Comparison of ENCODE assay signal across 1 cellular context in the genomic region with DNA sequence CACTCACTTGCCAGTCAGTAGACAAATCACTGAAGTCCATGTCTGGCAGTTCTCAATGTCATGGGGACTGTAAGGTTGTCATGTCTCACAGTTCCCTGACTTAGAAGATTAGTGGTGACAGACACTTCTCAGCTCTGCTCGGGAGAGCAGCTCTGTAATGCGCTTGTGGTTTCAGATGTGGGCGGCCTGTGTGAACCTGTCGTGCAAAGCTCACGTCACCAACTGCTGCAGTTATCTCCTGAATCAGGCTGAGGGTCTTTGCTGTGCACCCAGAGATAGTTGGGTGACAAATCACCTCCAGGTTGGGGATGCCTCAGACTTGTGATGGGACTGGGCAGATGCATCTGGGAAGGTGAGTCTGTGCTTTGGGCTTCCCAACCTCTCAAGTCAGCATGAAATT.
A peak's percentile ranks its signal among the peaks of the same experiment; 100 is the strongest.
TF ChIP-seq lines count a peak whose summit lies in the region.

A gene with protein sequence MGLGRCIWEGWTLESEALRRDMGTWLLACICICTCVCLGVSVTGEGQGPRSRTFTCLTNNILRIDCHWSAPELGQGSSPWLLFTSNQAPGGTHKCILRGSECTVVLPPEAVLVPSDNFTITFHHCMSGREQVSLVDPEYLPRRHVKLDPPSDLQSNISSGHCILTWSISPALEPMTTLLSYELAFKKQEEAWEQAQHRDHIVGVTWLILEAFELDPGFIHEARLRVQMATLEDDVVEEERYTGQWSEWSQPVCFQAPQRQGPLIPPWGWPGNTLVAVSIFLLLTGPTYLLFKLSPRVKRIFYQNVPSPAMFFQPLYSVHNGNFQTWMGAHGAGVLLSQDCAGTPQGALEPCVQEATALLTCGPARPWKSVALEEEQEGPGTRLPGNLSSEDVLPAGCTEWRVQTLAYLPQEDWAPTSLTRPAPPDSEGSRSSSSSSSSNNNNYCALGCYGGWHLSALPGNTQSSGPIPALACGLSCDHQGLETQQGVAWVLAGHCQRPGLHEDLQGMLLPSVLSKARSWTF (plus strand): TSS at position 261 of the 400 bp plus-strand sequence. CDS start 64 bp downstream, at position 325.

TF ChIP-seq in K562, 482 proteins besides CTCF, POLR2A, EP300 and RAD21 (continued from another document and continues in another):
- TF ChIP-seq, protein P1, sequence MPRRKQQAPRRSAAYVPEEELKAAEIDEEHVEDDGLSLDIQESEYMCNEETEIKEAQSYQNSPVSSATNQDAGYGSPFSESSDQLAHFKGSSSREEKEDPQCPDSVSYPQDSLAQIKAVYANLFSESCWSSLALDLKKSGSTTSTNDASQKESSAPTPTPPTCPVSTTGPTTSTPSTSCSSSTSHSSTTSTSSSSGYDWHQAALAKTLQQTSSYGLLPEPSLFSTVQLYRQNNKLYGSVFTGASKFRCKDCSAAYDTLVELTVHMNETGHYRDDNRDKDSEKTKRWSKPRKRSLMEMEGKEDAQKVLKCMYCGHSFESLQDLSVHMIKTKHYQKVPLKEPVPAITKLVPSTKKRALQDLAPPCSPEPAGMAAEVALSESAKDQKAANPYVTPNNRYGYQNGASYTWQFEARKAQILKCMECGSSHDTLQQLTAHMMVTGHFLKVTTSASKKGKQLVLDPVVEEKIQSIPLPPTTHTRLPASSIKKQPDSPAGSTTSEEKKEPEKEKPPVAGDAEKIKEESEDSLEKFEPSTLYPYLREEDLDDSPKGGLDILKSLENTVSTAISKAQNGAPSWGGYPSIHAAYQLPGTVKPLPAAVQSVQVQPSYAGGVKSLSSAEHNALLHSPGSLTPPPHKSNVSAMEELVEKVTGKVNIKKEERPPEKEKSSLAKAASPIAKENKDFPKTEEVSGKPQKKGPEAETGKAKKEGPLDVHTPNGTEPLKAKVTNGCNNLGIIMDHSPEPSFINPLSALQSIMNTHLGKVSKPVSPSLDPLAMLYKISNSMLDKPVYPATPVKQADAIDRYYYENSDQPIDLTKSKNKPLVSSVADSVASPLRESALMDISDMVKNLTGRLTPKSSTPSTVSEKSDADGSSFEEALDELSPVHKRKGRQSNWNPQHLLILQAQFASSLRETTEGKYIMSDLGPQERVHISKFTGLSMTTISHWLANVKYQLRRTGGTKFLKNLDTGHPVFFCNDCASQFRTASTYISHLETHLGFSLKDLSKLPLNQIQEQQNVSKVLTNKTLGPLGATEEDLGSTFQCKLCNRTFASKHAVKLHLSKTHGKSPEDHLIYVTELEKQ (CRISPR knock-in tag; IDR thresholded peaks at IDR 0.05), result no peak
- TF ChIP-seq, protein P2, sequence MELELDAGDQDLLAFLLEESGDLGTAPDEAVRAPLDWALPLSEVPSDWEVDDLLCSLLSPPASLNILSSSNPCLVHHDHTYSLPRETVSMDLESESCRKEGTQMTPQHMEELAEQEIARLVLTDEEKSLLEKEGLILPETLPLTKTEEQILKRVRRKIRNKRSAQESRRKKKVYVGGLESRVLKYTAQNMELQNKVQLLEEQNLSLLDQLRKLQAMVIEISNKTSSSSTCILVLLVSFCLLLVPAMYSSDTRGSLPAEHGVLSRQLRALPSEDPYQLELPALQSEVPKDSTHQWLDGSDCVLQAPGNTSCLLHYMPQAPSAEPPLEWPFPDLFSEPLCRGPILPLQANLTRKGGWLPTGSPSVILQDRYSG (tag; conservative IDR thresholded peaks at IDR 0.05; ENCODE audit: low read depth), result no peak
- TF ChIP-seq NFIC (IDR thresholded peaks at IDR 0.05) (no peak), SMARCE1 (IDR thresholded peaks at IDR 0.05) (peak; percentile 22; the same call in 1 of the 2 replicates), PCBP2 (IDR thresholded peaks at IDR 0.05; ENCODE audit: low read depth, low read length, poor library complexity, severe bottlenecking) (no peak), ARID1B (IDR thresholded peaks at IDR 0.05) (peak; percentile 58), CHCHD3 (CRISPR knock-in tag; IDR thresholded peaks at IDR 0.05) (no peak), COPS2 (conservative IDR thresholded peaks at IDR 0.05) (no peak), SRSF9 (IDR thresholded peaks at IDR 0.05; ENCODE audit: borderline replicate concordance, low read depth, low read length) (no peak), CSDE1 (IDR thresholded peaks at IDR 0.05) (no peak), ZNF12 (CRISPR knock-in tag; IDR thresholded peaks at IDR 0.05) (no peak), RB1 (IDR thresholded peaks at IDR 0.05; ENCODE audit: low read depth) (no peak), PCBP1 (IDR thresholded peaks at IDR 0.05; ENCODE audit: low read depth, low read length, poor library complexity, severe bottlenecking) (no peak), NCOA1 (IDR thresholded peaks at IDR 0.05; ENCODE audit: low read depth) (no peak), NCOR1 (IDR thresholded peaks at IDR 0.05) (peak; percentile 37), BRD9 (IDR thresholded peaks at IDR 0.05; ENCODE audit: low read depth, partially characterized antibody) (no peak), FOXK2 (conservative IDR thresholded peaks at IDR 0.05 in 1 of 2, IDR thresholded peaks at IDR 0.05 in 1 of 2; ENCODE audit: low read depth in 2 of 2) (no peak), NR4A1 (CRISPR knock-in tag; IDR thresholded peaks at IDR 0.05) (no peak), NR4A1 (tag; IDR thresholded peaks at IDR 0.05) (no peak), BRCA1 (IDR thresholded peaks at IDR 0.05) (no peak), BRCA1 (CRISPR knock-in tag; IDR thresholded peaks at IDR 0.05) (no peak), CREB1 (IDR thresholded peaks at IDR 0.05) (peak; percentile 41; the same call in 1 of the 2 replicates), CREB1 (CRISPR knock-in tag; IDR thresholded peaks at IDR 0.05) (no peak), ELF4 (CRISPR knock-in tag; IDR thresholded peaks at IDR 0.05) (no peak), ZNF707 (CRISPR knock-in tag; conservative IDR thresholded peaks at IDR 0.05) (no peak), KDM2B (CRISPR knock-in tag; IDR thresholded peaks at IDR 0.05) (no peak), ZNF274 (IDR thresholded peaks at IDR 0.05; ENCODE audit: borderline replicate concordance, low read depth, low read length) (no peak), NR2C2 (CRISPR knock-in tag; IDR thresholded peaks at IDR 0.05) (no peak), NR2C2 (tag; IDR thresholded peaks at IDR 0.05) (no peak; the same call in 1 of the 2 replicates), ZBTB7A (IDR thresholded peaks at IDR 0.05; ENCODE audit: borderline replicate concordance, control insufficient read depth, low read depth, low read length) (peak; percentile 72; the same call in 1 of the 2 replicates), TCF3 (CRISPR knock-in tag; IDR thresholded peaks at IDR 0.05) (peak; percentile 60), KDM4B (IDR thresholded peaks at IDR 0.05; ENCODE audit: borderline replicate concordance in 2 of 2, low read depth in 1 of 2) (peak in 1 of 2 experiments; percentile 45; a peak in 1 of 4 replicates), ZNF586 (CRISPR knock-in tag; conservative IDR thresholded peaks at IDR 0.05) (no peak), PHF21A (IDR thresholded peaks at IDR 0.05; ENCODE audit: borderline replicate concordance, low read depth) (no peak)
- TF ChIP-seq, protein P3, sequence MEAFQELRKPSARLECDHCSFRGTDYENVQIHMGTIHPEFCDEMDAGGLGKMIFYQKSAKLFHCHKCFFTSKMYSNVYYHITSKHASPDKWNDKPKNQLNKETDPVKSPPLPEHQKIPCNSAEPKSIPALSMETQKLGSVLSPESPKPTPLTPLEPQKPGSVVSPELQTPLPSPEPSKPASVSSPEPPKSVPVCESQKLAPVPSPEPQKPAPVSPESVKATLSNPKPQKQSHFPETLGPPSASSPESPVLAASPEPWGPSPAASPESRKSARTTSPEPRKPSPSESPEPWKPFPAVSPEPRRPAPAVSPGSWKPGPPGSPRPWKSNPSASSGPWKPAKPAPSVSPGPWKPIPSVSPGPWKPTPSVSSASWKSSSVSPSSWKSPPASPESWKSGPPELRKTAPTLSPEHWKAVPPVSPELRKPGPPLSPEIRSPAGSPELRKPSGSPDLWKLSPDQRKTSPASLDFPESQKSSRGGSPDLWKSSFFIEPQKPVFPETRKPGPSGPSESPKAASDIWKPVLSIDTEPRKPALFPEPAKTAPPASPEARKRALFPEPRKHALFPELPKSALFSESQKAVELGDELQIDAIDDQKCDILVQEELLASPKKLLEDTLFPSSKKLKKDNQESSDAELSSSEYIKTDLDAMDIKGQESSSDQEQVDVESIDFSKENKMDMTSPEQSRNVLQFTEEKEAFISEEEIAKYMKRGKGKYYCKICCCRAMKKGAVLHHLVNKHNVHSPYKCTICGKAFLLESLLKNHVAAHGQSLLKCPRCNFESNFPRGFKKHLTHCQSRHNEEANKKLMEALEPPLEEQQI (IDR thresholded peaks at IDR 0.05), result no peak
- TF ChIP-seq, protein P4, sequence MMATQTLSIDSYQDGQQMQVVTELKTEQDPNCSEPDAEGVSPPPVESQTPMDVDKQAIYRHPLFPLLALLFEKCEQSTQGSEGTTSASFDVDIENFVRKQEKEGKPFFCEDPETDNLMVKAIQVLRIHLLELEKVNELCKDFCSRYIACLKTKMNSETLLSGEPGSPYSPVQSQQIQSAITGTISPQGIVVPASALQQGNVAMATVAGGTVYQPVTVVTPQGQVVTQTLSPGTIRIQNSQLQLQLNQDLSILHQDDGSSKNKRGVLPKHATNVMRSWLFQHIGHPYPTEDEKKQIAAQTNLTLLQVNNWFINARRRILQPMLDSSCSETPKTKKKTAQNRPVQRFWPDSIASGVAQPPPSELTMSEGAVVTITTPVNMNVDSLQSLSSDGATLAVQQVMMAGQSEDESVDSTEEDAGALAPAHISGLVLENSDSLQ (IDR thresholded peaks at IDR 0.05), result peak; percentile 87
- TF ChIP-seq, protein P5, sequence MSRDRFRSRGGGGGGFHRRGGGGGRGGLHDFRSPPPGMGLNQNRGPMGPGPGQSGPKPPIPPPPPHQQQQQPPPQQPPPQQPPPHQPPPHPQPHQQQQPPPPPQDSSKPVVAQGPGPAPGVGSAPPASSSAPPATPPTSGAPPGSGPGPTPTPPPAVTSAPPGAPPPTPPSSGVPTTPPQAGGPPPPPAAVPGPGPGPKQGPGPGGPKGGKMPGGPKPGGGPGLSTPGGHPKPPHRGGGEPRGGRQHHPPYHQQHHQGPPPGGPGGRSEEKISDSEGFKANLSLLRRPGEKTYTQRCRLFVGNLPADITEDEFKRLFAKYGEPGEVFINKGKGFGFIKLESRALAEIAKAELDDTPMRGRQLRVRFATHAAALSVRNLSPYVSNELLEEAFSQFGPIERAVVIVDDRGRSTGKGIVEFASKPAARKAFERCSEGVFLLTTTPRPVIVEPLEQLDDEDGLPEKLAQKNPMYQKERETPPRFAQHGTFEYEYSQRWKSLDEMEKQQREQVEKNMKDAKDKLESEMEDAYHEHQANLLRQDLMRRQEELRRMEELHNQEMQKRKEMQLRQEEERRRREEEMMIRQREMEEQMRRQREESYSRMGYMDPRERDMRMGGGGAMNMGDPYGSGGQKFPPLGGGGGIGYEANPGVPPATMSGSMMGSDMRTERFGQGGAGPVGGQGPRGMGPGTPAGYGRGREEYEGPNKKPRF (IDR thresholded peaks at IDR 0.05; ENCODE audit: low read depth, low read length), result no peak
- TF ChIP-seq, protein P6, sequence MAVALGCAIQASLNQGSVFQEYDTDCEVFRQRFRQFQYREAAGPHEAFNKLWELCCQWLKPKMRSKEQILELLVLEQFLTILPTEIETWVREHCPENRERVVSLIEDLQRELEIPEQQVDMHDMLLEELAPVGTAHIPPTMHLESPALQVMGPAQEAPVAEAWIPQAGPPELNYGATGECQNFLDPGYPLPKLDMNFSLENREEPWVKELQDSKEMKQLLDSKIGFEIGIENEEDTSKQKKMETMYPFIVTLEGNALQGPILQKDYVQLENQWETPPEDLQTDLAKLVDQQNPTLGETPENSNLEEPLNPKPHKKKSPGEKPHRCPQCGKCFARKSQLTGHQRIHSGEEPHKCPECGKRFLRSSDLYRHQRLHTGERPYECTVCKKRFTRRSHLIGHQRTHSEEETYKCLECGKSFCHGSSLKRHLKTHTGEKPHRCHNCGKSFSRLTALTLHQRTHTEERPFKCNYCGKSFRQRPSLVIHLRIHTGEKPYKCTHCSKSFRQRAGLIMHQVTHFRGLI (CRISPR knock-in tag; IDR thresholded peaks at IDR 0.05), result no peak
- TF ChIP-seq, protein P7, sequence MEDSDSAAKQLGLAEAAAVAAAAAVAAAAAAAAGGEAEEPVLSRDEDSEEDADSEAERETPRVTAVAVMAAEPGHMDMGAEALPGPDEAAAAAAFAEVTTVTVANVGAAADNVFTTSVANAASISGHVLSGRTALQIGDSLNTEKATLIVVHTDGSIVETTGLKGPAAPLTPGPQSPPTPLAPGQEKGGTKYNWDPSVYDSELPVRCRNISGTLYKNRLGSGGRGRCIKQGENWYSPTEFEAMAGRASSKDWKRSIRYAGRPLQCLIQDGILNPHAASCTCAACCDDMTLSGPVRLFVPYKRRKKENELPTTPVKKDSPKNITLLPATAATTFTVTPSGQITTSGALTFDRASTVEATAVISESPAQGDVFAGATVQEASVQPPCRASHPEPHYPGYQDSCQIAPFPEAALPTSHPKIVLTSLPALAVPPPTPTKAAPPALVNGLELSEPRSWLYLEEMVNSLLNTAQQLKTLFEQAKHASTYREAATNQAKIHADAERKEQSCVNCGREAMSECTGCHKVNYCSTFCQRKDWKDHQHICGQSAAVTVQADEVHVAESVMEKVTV (CRISPR knock-in tag; IDR thresholded peaks at IDR 0.05), result no peak
- TF ChIP-seq, protein P8, sequence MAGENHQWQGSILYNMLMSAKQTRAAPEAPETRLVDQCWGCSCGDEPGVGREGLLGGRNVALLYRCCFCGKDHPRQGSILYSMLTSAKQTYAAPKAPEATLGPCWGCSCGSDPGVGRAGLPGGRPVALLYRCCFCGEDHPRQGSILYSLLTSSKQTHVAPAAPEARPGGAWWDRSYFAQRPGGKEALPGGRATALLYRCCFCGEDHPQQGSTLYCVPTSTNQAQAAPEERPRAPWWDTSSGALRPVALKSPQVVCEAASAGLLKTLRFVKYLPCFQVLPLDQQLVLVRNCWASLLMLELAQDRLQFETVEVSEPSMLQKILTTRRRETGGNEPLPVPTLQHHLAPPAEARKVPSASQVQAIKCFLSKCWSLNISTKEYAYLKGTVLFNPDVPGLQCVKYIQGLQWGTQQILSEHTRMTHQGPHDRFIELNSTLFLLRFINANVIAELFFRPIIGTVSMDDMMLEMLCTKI (IDR thresholded peaks at IDR 0.05; ENCODE audit: partially characterized antibody), result no peak
